In genomic region chr1:113972954-113973353, GRCh38 we compare ENCODE assay signal across 22 cellular contexts. TPM values are rescaled to one million over a fixed set of nuclear protein-coding genes. Genes with fewer than 3 reads are reported as not detected.
DNase-seq lines count a peak whose midpoint lies in the region; ATAC-seq and TF ChIP-seq lines count a peak whose summit lies in the region.
"Had no signal": no experiment of that assay in that cellular context is flagged by ENCODE, and none has a peak within 500 bp of the region (broad histone marks: within the 10 kb centered on the region; RNA-seq: fewer than 3 reads in every experiment).

No MANE protein-coding gene starts in this region.

- POLR2A ChIA-PET in CD4-positive, alpha-beta T cell (lab: Charles Lee), result no interaction called here
- POLR2A ChIA-PET in naive thymus-derived CD4-positive, alpha-beta T cell (lab: Charles Lee), result no interaction called here

- CTCF ChIA-PET in CD4-positive, alpha-beta T cell (lab: Charles Lee), result no interaction called here
- CTCF ChIA-PET in naive thymus-derived CD4-positive, alpha-beta T cell (lab: Charles Lee), result interaction anchor here (0.6 kb wide), 1 partner anchor 500 kb away, joined by 4 read pairs; no protein-coding TSS in a partner anchor

- H3K36me3 ChIP-seq in naive thymus-derived CD4-positive, alpha-beta T cell (ENCODE audit: control insufficient read depth in 2 of 3, insufficient read depth in 3 of 3, low read length in 3 of 3), result peaks cover 42 to 74% (median 43%) of the 10 kb centered on the region in 3 experiments
- no peaks in the 10 kb centered on the region for H3K36me3 ChIP-seq in MM.1S (replicated peaks; ENCODE audit: insufficient read depth, low read length)

- H3K4me3 ChIP-seq in naive thymus-derived CD4-positive, alpha-beta T cell (ENCODE audit: low read length), result no peak overlapping the region
- no peak overlapping the region for H3K4me3 ChIP-seq in MM.1S (ENCODE audit: low read length)
- H3K4me3 ChIP-seq: MG63, SJSA1 had no signal

- H3K4me3 Mint-ChIP-seq in CD4-positive, alpha-beta T cell, result no peak overlapping the region
- H3K4me3 Mint-ChIP-seq in T-helper 17 cell, result peak overlapping the region; percentile 72
- peak overlapping the region in 1 of 10 donors; percentile 53 for H3K4me3 Mint-ChIP-seq in naive thymus-derived CD4-positive, alpha-beta T cell
- H3K4me3 Mint-ChIP-seq in stimulated activated effector memory CD8-positive, alpha-beta T cell treated with anti-CD3 and anti-CD28 coated beads, Interleukin-12 subunit alpha, Interleukin-12 subunit beta, amount 100 ng/mL, for 72 hours, result no peak overlapping the region
- H3K4me3 Mint-ChIP-seq in stimulated activated naive B cell treated with anti-CD40 and anti-IgM and Interleukin-4, amounts not matched to agents 10 μg/mL and 1 μg/mL and 100 μg/mL, for 72 hours, result no peak overlapping the region

- TF ChIP-seq CTCF in CD4-positive, alpha-beta T cell (IDR thresholded peaks at IDR 0.05), result no peak
- no peak for TF ChIP-seq CTCF in MM.1S (IDR thresholded peaks at IDR 0.05; ENCODE audit: low read length)

- H3K9me3 Mint-ChIP-seq in CD4-positive, alpha-beta T cell, result no peaks in the 10 kb centered on the region
- H3K9me3 Mint-ChIP-seq in naive thymus-derived CD4-positive, alpha-beta T cell, result no peaks in the 10 kb centered on the region
- H3K9me3 Mint-ChIP-seq in stimulated activated effector memory CD8-positive, alpha-beta T cell treated with anti-CD3 and anti-CD28 coated beads, Interleukin-12 subunit alpha, Interleukin-12 subunit beta, amount 100 ng/mL, for 72 hours, result no peaks in the 10 kb centered on the region
- H3K9me3 Mint-ChIP-seq in stimulated activated naive B cell treated with anti-CD40 and anti-IgM and Interleukin-4, amounts not matched to agents 10 μg/mL and 1 μg/mL and 100 μg/mL, for 72 hours, result no peaks in the 10 kb centered on the region
- H3K9me3 Mint-ChIP-seq: IgD-negative memory B cell had no signal

- H3K27me3 ChIP-seq in CD4-positive, alpha-beta T cell (ENCODE audit: control insufficient read depth, insufficient read depth, low read length), result no peaks in the 10 kb centered on the region
- no peaks in the 10 kb centered on the region for H3K27me3 ChIP-seq in naive thymus-derived CD4-positive, alpha-beta T cell (ENCODE audit: control insufficient read depth in 2 of 2, insufficient read depth in 2 of 2, low read length in 2 of 2)
- no peaks in the 10 kb centered on the region for H3K27me3 ChIP-seq in MM.1S (replicated peaks; ENCODE audit: insufficient read depth, low read length)
- H3K27me3 ChIP-seq: MG63, SJSA1 had no signal

- H3K9me2 ChIP-seq in MM.1S (replicated peaks; ENCODE audit: insufficient read depth, low read length), result no peaks in the 10 kb centered on the region

- no peaks in the 10 kb centered on the region for H3K9me3 ChIP-seq in CD4-positive, alpha-beta T cell (ENCODE audit: control insufficient read depth, low read length)
- no peaks in the 10 kb centered on the region for H3K9me3 ChIP-seq in T-helper 17 cell (ENCODE audit: control insufficient read depth, low read length, poor library complexity, severe bottlenecking)
- no peaks in the 10 kb centered on the region for H3K9me3 ChIP-seq in naive thymus-derived CD4-positive, alpha-beta T cell (ENCODE audit: control insufficient read depth in 2 of 3, low read length in 3 of 3)
- H3K9me3 ChIP-seq in MM.1S (replicated peaks; ENCODE audit: insufficient read depth, low read length), result no peaks in the 10 kb centered on the region
- H3K9me3 ChIP-seq: MG63, SJSA1 had no signal

- H4K20me1 ChIP-seq in MM.1S (ENCODE audit: insufficient read depth, low read length), result no peaks in the 10 kb centered on the region; the same call in 1 of the 2 replicates

- no peaks in the 10 kb centered on the region for H3K79me2 ChIP-seq in MM.1S (ENCODE audit: low read length)

- no peak overlapping the region for H3K27ac ChIP-seq in CD4-positive, alpha-beta T cell (ENCODE audit: low read depth, low read length)
- H3K27ac ChIP-seq in naive thymus-derived CD4-positive, alpha-beta T cell (ENCODE audit: low read depth, low read length), result no peak overlapping the region
- H3K27ac ChIP-seq in MM.1S (ENCODE audit: low read length), result no peak overlapping the region
- H3K27ac ChIP-seq: SJSA1 had no signal

- peaks cover 47% of the 10 kb centered on the region for H3K4me1 Mint-ChIP-seq in CD4-positive, alpha-beta T cell (ENCODE audit: low read depth)
- peaks cover 24% of the 10 kb centered on the region for H3K4me1 Mint-ChIP-seq in T-helper 17 cell
- H3K4me1 Mint-ChIP-seq in naive thymus-derived CD4-positive, alpha-beta T cell, result peaks cover 20 to 60% (median 26%) of the 10 kb centered on the region in 7 donors
- H3K4me1 Mint-ChIP-seq in stimulated activated effector memory CD8-positive, alpha-beta T cell treated with anti-CD3 and anti-CD28 coated beads, Interleukin-12 subunit alpha, Interleukin-12 subunit beta, amount 100 ng/mL, for 72 hours, result peaks cover 37% of the 10 kb centered on the region
- H3K4me1 Mint-ChIP-seq in stimulated activated naive B cell treated with anti-CD40 and anti-IgM and Interleukin-4, amounts not matched to agents 10 μg/mL and 1 μg/mL and 100 μg/mL, for 72 hours, result peaks cover 0 to 6% of the 10 kb centered on the region in 2 donors

- no peak overlapping the region for H3K4me2 ChIP-seq in MM.1S (ENCODE audit: low read depth, low read length)

- peaks cover 95% of the 10 kb centered on the region for H3K36me3 Mint-ChIP-seq in CD4-positive, alpha-beta T cell (ENCODE audit: low read depth)
- peaks cover 17% of the 10 kb centered on the region for H3K36me3 Mint-ChIP-seq in T-helper 17 cell (ENCODE audit: low read depth)
- H3K36me3 Mint-ChIP-seq in naive thymus-derived CD4-positive, alpha-beta T cell, result peaks cover 19 to 52% (median 37%) of the 10 kb centered on the region in 5 donors
- peaks cover 93% of the 10 kb centered on the region for H3K36me3 Mint-ChIP-seq in stimulated activated effector memory CD8-positive, alpha-beta T cell treated with anti-CD3 and anti-CD28 coated beads, Interleukin-12 subunit alpha, Interleukin-12 subunit beta, amount 100 ng/mL, for 72 hours
- H3K36me3 Mint-ChIP-seq in stimulated activated naive B cell treated with anti-CD40 and anti-IgM and Interleukin-4, amounts not matched to agents 10 μg/mL and 1 μg/mL and 100 μg/mL, for 72 hours, result peaks cover 37 to 53% of the 10 kb centered on the region in 2 donors

- DNase-seq in CD4-positive, alpha-beta T cell, result no peak
- DNase-seq in T-helper 17 cell (no peak), MM.1S (no peak)
- no peak for DNase-seq in naive thymus-derived CD4-positive, alpha-beta T cell
- DNase-seq in stimulated activated effector memory CD8-positive, alpha-beta T cell treated with anti-CD3 and anti-CD28 coated beads, Interleukin-12 subunit alpha, Interleukin-12 subunit beta, amount 100 ng/mL, for 72 hours (ENCODE audit: low spot score in 2 of 2), result no peak
- no peak for DNase-seq in stimulated activated naive B cell treated with anti-CD40 and anti-IgM and Interleukin-4, amounts not matched to agents 10 μg/mL and 1 μg/mL and 100 μg/mL, for 72 hours
- DNase-seq: ACHN, C1 segment of cervical spinal cord, COR-L47, DMS 273 treated with DMSO at 0.1 percent for 48 hours, DND-41, Kasumi-1, MG63, NCI-H1092 treated with DMSO at 0.1 percent for 48 hours, NCI-H2081, NCI-H2171 treated with DMSO at 0.1 percent for 48 hours, NCI-H446, NCI-H69 had no signal

- intact Hi-C loops in CD4-positive, alpha-beta T cell (cut with DNase I, micrococcal nuclease), result loop anchor here in 1 of 2 experiments (5.0 kb wide), 1 partner anchor 36 kb away; no protein-coding TSS in a partner anchor
- intact Hi-C loops in naive thymus-derived CD4-positive, alpha-beta T cell (cut with micrococcal nuclease), result loop anchor here in 1 of 2 donors (10.0 kb wide), 1 partner anchor 372 kb away; no protein-coding TSS in a partner anchor

- peak overlapping the region; percentile 61 for H3K27ac Mint-ChIP-seq in CD4-positive, alpha-beta T cell
- H3K27ac Mint-ChIP-seq in T-helper 17 cell, result peak overlapping the region; percentile 88
- H3K27ac Mint-ChIP-seq in naive thymus-derived CD4-positive, alpha-beta T cell, result peak overlapping the region in 4 of 9 donors; percentile 47 to 70 (median 59)
- H3K27ac Mint-ChIP-seq in stimulated activated effector memory CD8-positive, alpha-beta T cell treated with anti-CD3 and anti-CD28 coated beads, Interleukin-12 subunit alpha, Interleukin-12 subunit beta, amount 100 ng/mL, for 72 hours, result peak overlapping the region; percentile 41
- no peak overlapping the region for H3K27ac Mint-ChIP-seq in stimulated activated naive B cell treated with anti-CD40 and anti-IgM and Interleukin-4, amounts not matched to agents 10 μg/mL and 1 μg/mL and 100 μg/mL, for 72 hours
- H3K27ac Mint-ChIP-seq: IgD-negative memory B cell had no signal

- ATAC-seq in CD4-positive, alpha-beta T cell (ENCODE audit: poor library complexity), result no peak
- peak; percentile 10 for ATAC-seq in T-helper 17 cell
- ATAC-seq in naive thymus-derived CD4-positive, alpha-beta T cell, result peak; percentile 14
- no peak for ATAC-seq in stimulated activated effector memory CD8-positive, alpha-beta T cell treated with anti-CD3 and anti-CD28 coated beads, Interleukin-12 subunit alpha, Interleukin-12 subunit beta, amount 100 ng/mL, for 72 hours
- no peak for ATAC-seq in stimulated activated naive B cell treated with anti-CD40 and anti-IgM and Interleukin-4, amounts not matched to agents 10 μg/mL and 1 μg/mL and 100 μg/mL, for 72 hours (replicated peaks)
- no peak for ATAC-seq in HG03469 (IDR thresholded peaks at IDR 0.05; ENCODE audit: unreplicated experiment)
- ATAC-seq: Panc1 had no signal

- no peaks in the 10 kb centered on the region for H3K27me3 Mint-ChIP-seq in CD4-positive, alpha-beta T cell
- no peaks in the 10 kb centered on the region for H3K27me3 Mint-ChIP-seq in T-helper 17 cell
- no peaks in the 10 kb centered on the region for H3K27me3 Mint-ChIP-seq in naive thymus-derived CD4-positive, alpha-beta T cell
- H3K27me3 Mint-ChIP-seq in stimulated activated naive B cell treated with anti-CD40 and anti-IgM and Interleukin-4, amounts not matched to agents 10 μg/mL and 1 μg/mL and 100 μg/mL, for 72 hours, result no peaks in the 10 kb centered on the region
- H3K27me3 Mint-ChIP-seq: IgD-negative memory B cell had no signal

- H3K9ac ChIP-seq in MM.1S (ENCODE audit: low read length), result no peak overlapping the region

- no peaks in the 10 kb centered on the region for H3F3A ChIP-seq in MM.1S (ENCODE audit: insufficient read depth, low read length)

- H3K4me1 ChIP-seq in naive thymus-derived CD4-positive, alpha-beta T cell (ENCODE audit: control insufficient read depth in 2 of 2, insufficient read depth in 2 of 2, low read length in 2 of 2), result peaks cover 0 to 11% of the 10 kb centered on the region in 2 donors
- H3K4me1 ChIP-seq in MM.1S (ENCODE audit: low read length), result no peaks in the 10 kb centered on the region

- no peak overlapping the region for H2AFZ ChIP-seq in MM.1S (ENCODE audit: low read length)

RNA-seq across cellular contexts. Expression of gene OLFML3, which starts 6.3 kb away (rescaled TPM):
- under 1 TPM; 0.30 to 0.31 TPM for total RNA-seq in CD4-positive, alpha-beta T cell
- 1 to 10 TPM; 1.0 to 1.2 TPM for total RNA-seq in T-helper 17 cell
- 1 to 10 TPM in 3 of 5 experiments, under 1 TPM in 2; 0.24 to 1.8 (median 1.1) TPM for total RNA-seq in naive thymus-derived CD4-positive, alpha-beta T cell
- not detected for polyA plus RNA-seq in naive thymus-derived CD4-positive, alpha-beta T cell
- polyA plus RNA-seq: IgD-negative memory B cell had no signal

RNA-seq across cellular contexts. Expression of gene HIPK1, which starts 43.8 kb away (rescaled TPM):
- 100 to 1,000 TPM; 245 to 251 TPM for total RNA-seq in CD4-positive, alpha-beta T cell
- total RNA-seq in T-helper 17 cell, result 100 to 1,000 TPM; 228 to 253 TPM
- 100 to 1,000 TPM in 4 of 5 experiments, 10 to 100 TPM in 1; 95.8 to 211 (median 124) TPM for total RNA-seq in naive thymus-derived CD4-positive, alpha-beta T cell
- 10 to 100 TPM; 11.8 to 21.3 TPM for polyA plus RNA-seq in naive thymus-derived CD4-positive, alpha-beta T cell

Comparison
In these comparisons a context has a peak if more than half of its experiments do, and no peak if none do; other contexts are left out.
1. ATAC-seq: peak in T-helper 17 cell (single experiment) and naive thymus-derived CD4-positive, alpha-beta T cell (single experiment); none in CD4-positive, alpha-beta T cell (single experiment), stimulated activated effector memory CD8-positive, alpha-beta T cell treated with anti-CD3 and anti-CD28 coated beads, Interleukin-12 subunit alpha, Interleukin-12 subunit beta, amount 100 ng/mL, for 72 hours (single experiment), stimulated activated naive B cell treated with anti-CD40 and anti-IgM and Interleukin-4, amounts not matched to agents 10 μg/mL and 1 μg/mL and 100 μg/mL, for 72 hours (0 of 2) and HG03469 (single experiment).